In genomic region chr4:158782539-158783360, GRCh38 we compare ENCODE assay signal across 9 cellular contexts. TPM values are rescaled to one million over a fixed set of nuclear protein-coding genes. Genes with fewer than 3 reads are reported as not detected.
DNase-seq lines count a peak whose midpoint lies in the region; ATAC-seq, FAIRE-seq and TF ChIP-seq lines count a peak whose summit lies in the region.
"Had no signal": no experiment of that assay in that cellular context is flagged by ENCODE, and none has a peak within 500 bp of the region (broad histone marks: within the 10 kb centered on the region; RNA-seq: fewer than 3 reads in every experiment).

No MANE protein-coding gene starts in this region.

- H3K9me3 ChIP-seq in SK-N-MC (ENCODE audit: low read depth, low read length) (no peaks in the 10 kb centered on the region), keratinocyte (ENCODE audit: control insufficient read depth, low read depth, low read length) (no peaks in the 10 kb centered on the region)

- H3K4me1 ChIP-seq in keratinocyte (ENCODE audit: control insufficient read depth, extremely low read depth, insufficient read depth, low read length) = peaks cover 22% of the 10 kb centered on the region

- H3K79me2 ChIP-seq in keratinocyte (ENCODE audit: control insufficient read depth, insufficient read depth, low read length) = peaks cover 12% of the 10 kb centered on the region

- H3K4me2 ChIP-seq in keratinocyte (ENCODE audit: control insufficient read depth, extremely low read depth, insufficient read depth, low read depth, low read length) = peak overlapping the region; percentile 72

- no peaks in the 10 kb centered on the region for H3K36me3 ChIP-seq in SK-N-MC (ENCODE audit: insufficient read depth, low read length)
- H3K36me3 ChIP-seq in keratinocyte (ENCODE audit: control insufficient read depth in 2 of 2, extremely low read depth in 1 of 2, insufficient read depth in 2 of 2, low read length in 2 of 2) = no peaks in the 10 kb centered on the region

- peak overlapping the region; percentile 27; the same call in 1 of the 2 replicates for H3K27ac ChIP-seq in 22Rv1
- H3K27ac ChIP-seq in SK-N-MC = 0 out of 2 replicates have a peak overlapping the region, but pooled peaks have one; percentile 12
- H3K27ac ChIP-seq in keratinocyte (ENCODE audit: control insufficient read depth, insufficient read depth, low read length) = peak overlapping the region; percentile 39
- H3K27ac ChIP-seq: C4-2B had no signal

- H3K9ac ChIP-seq in SK-N-MC (ENCODE audit: insufficient read length) (no peak overlapping the region), keratinocyte (ENCODE audit: control insufficient read depth, extremely low read depth, insufficient read depth, low read length) (no peak overlapping the region)

- no peaks in the 10 kb centered on the region for H3K9me1 ChIP-seq in keratinocyte (ENCODE audit: control insufficient read depth, extremely low read depth, insufficient read depth, low read length)

- H2AFZ ChIP-seq in keratinocyte (ENCODE audit: control insufficient read depth, low read length) = peak overlapping the region; percentile 25

- H3K27me3 ChIP-seq in keratinocyte (ENCODE audit: control insufficient read depth, extremely low read depth, insufficient read depth, low read length) = no peaks in the 10 kb centered on the region

- dilution Hi-C loops in keratinocyte (cut with MboI; ENCODE audit: extremely low pct_ligation_motif_present, low sequenced_read_pairs) = no loop called here

- H4K20me1 ChIP-seq in keratinocyte (ENCODE audit: control insufficient read depth, extremely low read depth, insufficient read depth, low read length) = no peaks in the 10 kb centered on the region

- FAIRE-seq in keratinocyte (lab: Jason Lieb, UNC) = peak; percentile 95

- TF ChIP-seq CTCF in 22Rv1 (IDR thresholded peaks at IDR 0.05) (no peak), keratinocyte (optimal IDR thresholded peaks at IDR 0.05 in 1 of 3, IDR thresholded peaks at IDR 0.05 in 1 of 3, conservative IDR thresholded peaks at IDR 0.05 in 1 of 3; ENCODE audit: extremely low read depth in 1 of 3, insufficient read depth in 2 of 3, low read length in 3 of 3) (no peak)

- ATAC-seq in GM21528 (IDR thresholded peaks at IDR 0.05; ENCODE audit: low FRiP score, unreplicated experiment) = peak; percentile 38

- H3K4me3 ChIP-seq in SK-N-MC (0 out of 2 replicates have a peak overlapping the region, but pooled peaks have one; percentile 18), keratinocyte (ENCODE audit: control insufficient read depth in 2 of 3, extremely low read depth in 1 of 3, insufficient read depth in 2 of 3, low read depth in 1 of 3, low read length in 3 of 3) (peak overlapping the region in 1 of 3 experiments; percentile 29)

- DNase-seq in SK-N-MC (ENCODE audit: low read depth, low spot score) (no peak), keratinocyte (ENCODE audit: low read depth, low spot score) (no peak), NCI-H1417 treated with DMSO at 0.1 percent for 48 hours (lab: John Stamatoyannopoulos, UW) (no peak), T1000 (lab: John Stamatoyannopoulos, UW) (no peak), HPDE6-E6E7 (ENCODE audit: extremely low spot score) (no peak)
- no peak for DNase-seq in stimulated activated CD4-positive, alpha-beta T cell treated with anti-CD3 and anti-CD28 coated beads, Interleukin-4, amount 100 ng/mL, for 24 hours

RNA-seq across cellular contexts. Expression of gene FNIP2, which starts 13.9 kb away (rescaled TPM):
- 5.4 to 11.4 TPM (median 6.2 TPM) in 3 replicates for polyA plus RNA-seq in keratinocyte
- polyA plus RNA-seq in keratinocyte (2011; ENCODE audit: low read depth) = 21.4 TPM
- polyA plus RNA-seq in keratinocyte (2011; cell fraction: cytosol; rRNA removed) = 3.8 and 5.9 TPM in 2 replicates
- 8.1 and 10.6 TPM in 2 replicates for polyA plus RNA-seq in keratinocyte (2011; cell fraction: nucleus; rRNA removed)
- polyA plus RNA-seq in keratinocyte (2012; ENCODE audit: low replicate concordance) = 4.5 and 15.3 TPM in 2 replicates
- 7.2 to 29.5 TPM (median 20.9 TPM) in 3 replicates for polyA minus RNA-seq in keratinocyte
- polyA minus RNA-seq in keratinocyte (2011; cell fraction: cytosol; rRNA and poly(A)+ RNA removed) = 5.8 TPM
- polyA minus RNA-seq in keratinocyte (2011; cell fraction: nucleus; rRNA and poly(A)+ RNA removed) = 16.1 and 34.9 TPM in 2 replicates

RNA-seq across cellular contexts. Expression of gene PPID, which starts 59.6 kb away (rescaled TPM):
- polyA plus RNA-seq in keratinocyte = 12.7 to 27.2 TPM (median 24.2 TPM) in 3 replicates
- 167 TPM for polyA plus RNA-seq in keratinocyte (2011; ENCODE audit: low read depth)
- 19.7 and 33.6 TPM in 2 replicates for polyA plus RNA-seq in keratinocyte (2011; cell fraction: cytosol; rRNA removed)
- 17.8 and 25.6 TPM in 2 replicates for polyA plus RNA-seq in keratinocyte (2011; cell fraction: nucleus; rRNA removed)
- polyA plus RNA-seq in keratinocyte (2012; ENCODE audit: low replicate concordance) = 32.2 and 32.3 TPM in 2 replicates
- 4.4 to 8.7 TPM (median 7.0 TPM) in 3 replicates for polyA minus RNA-seq in keratinocyte
- polyA minus RNA-seq in keratinocyte (2011; cell fraction: cytosol; rRNA and poly(A)+ RNA removed) = 10.7 TPM
- 4.2 and 5.4 TPM in 2 replicates for polyA minus RNA-seq in keratinocyte (2011; cell fraction: nucleus; rRNA and poly(A)+ RNA removed)
